ENCODE assay signal across 8 cellular contexts in genomic region chr18:9612215-9612830, GRCh38. TPM values are rescaled to one million over a fixed set of nuclear protein-coding genes. Genes with fewer than 3 reads are reported as not detected.
DNase-seq lines count a peak whose midpoint lies in the region; ATAC-seq, FAIRE-seq and TF ChIP-seq lines count a peak whose summit lies in the region.

No MANE protein-coding gene starts in this region.

- H3K9ac ChIP-seq in HUES48 (ENCODE audit: low read depth, low read length), result no peak overlapping the region
- H3K9ac ChIP-seq in parathyroid adenoma, result no peak overlapping the region

- H2AFZ ChIP-seq in parathyroid adenoma, result no peak overlapping the region

- H3K27ac ChIP-seq in HUES48 (ENCODE audit: low read depth, low read length), result no peak overlapping the region
- peak overlapping the region in 3 of 4 donors; percentile 98 to 99 (median 98) for H3K27ac ChIP-seq in gastroesophageal sphincter
- peak overlapping the region; percentile 88 for H3K27ac ChIP-seq in parathyroid adenoma

- H3K27me3 ChIP-seq in HUES48 (ENCODE audit: control insufficient read depth, insufficient read depth, low read length), result no peaks in the 10 kb centered on the region
- no peaks in the 10 kb centered on the region for H3K27me3 ChIP-seq in gastroesophageal sphincter
- no peaks in the 10 kb centered on the region for H3K27me3 ChIP-seq in parathyroid adenoma (ENCODE audit: control insufficient read depth, insufficient read depth, low read length)

- FAIRE-seq in GM18507 (lab: Jason Lieb, UNC), result peak; percentile 65

- DNase-seq in AG08396 (ENCODE audit: low spot score) (peak; percentile 43), GM18507 (ENCODE audit: extremely low spot score, insufficient read length, low read depth) (peak; percentile 11), NOMO-1 treated with DMSO at 0.1 percent for 48 hours (lab: John Stamatoyannopoulos, UW; ENCODE audit: unreplicated experiment) (peak; percentile 64)
- DNase-seq in activated effector memory CD4-positive, alpha-beta T cell treated with Interleukin-2 at 50 U/mL for 16 hours, result peak; percentile 1

- H3K4me1 ChIP-seq in HUES48 (ENCODE audit: control insufficient read depth, insufficient read depth, low read length), result peaks cover 31% of the 10 kb centered on the region
- H3K4me1 ChIP-seq in gastroesophageal sphincter, result peaks cover 0 to 70% (median 5%) of the 10 kb centered on the region in 3 donors
- peaks cover 24% of the 10 kb centered on the region for H3K4me1 ChIP-seq in parathyroid adenoma

- TF ChIP-seq CTCF in gastroesophageal sphincter (IDR thresholded peaks at IDR 0.05) (peak; percentile 21 to 67 (median 56)), parathyroid adenoma (IDR thresholded peaks at IDR 0.05) (peak; percentile 61)

- peaks cover 28% of the 10 kb centered on the region for H3K79me2 ChIP-seq in parathyroid adenoma

- ATAC-seq in gastroesophageal sphincter (no peak), HG02870 (IDR thresholded peaks at IDR 0.05; ENCODE audit: unreplicated experiment) (no peak)

- 0 out of 2 replicates have a peak overlapping the region, but pooled peaks have one; percentile 83 for H3K4me3 ChIP-seq in HUES48 (ENCODE audit: low read depth, low read length)
- peak overlapping the region in 1 of 2 donors; percentile 95 for H3K4me3 ChIP-seq in gastroesophageal sphincter
- H3K4me3 ChIP-seq in parathyroid adenoma (ENCODE audit: low read depth, low read length), result peak overlapping the region; percentile 3

- no peak for TF ChIP-seq EP300 in gastroesophageal sphincter (IDR thresholded peaks at IDR 0.05)

- H3K9me3 ChIP-seq in HUES48 (ENCODE audit: control insufficient read depth, insufficient read depth, low read length), result no peaks in the 10 kb centered on the region
- no peaks in the 10 kb centered on the region for H3K9me3 ChIP-seq in gastroesophageal sphincter
- H3K9me3 ChIP-seq in parathyroid adenoma (ENCODE audit: control insufficient read depth, low read length), result no peaks in the 10 kb centered on the region

- H3K36me3 ChIP-seq in HUES48 (ENCODE audit: control insufficient read depth, insufficient read depth, low read length) (peaks cover 12% of the 10 kb centered on the region), gastroesophageal sphincter (peaks cover 0 to 10% of the 10 kb centered on the region in 2 donors), parathyroid adenoma (ENCODE audit: control insufficient read depth, insufficient read depth, low read length) (no peaks in the 10 kb centered on the region)

- TF ChIP-seq POLR2A in gastroesophageal sphincter (IDR thresholded peaks at IDR 0.05), result no peak

- peak overlapping the region; percentile 83 for H3K4me2 ChIP-seq in parathyroid adenoma (ENCODE audit: low read length)

- WGBS in gastroesophageal sphincter (ENCODE audit: low coverage in 1 of 2), 2 donors, result 40 to 45% methylated on average over 3 of the region's 3 CpGs

RNA-seq across cellular contexts. Expression of gene PPP4R1, which starts 2.0 kb away (rescaled TPM):
- total RNA-seq in gastroesophageal sphincter, result 100 to 1,000 TPM in 3 of 4 donors, 10 to 100 TPM in 1; 91.1 to 174 (median 117) TPM

Comparison
In these comparisons a context has a peak if more than half of its experiments do, and no peak if none do; other contexts are left out.
1. DNase-seq: peak in every context shown above with its lines; median percentile 64 in NOMO-1 treated with DMSO at 0.1 percent for 48 hours; 43 in AG08396; 11 in GM18507; 1 in activated effector memory CD4-positive, alpha-beta T cell treated with Interleukin-2 at 50 U/mL for 16 hours.